In genomic region chr19:18674616-18675015, GRCh38 we compare ENCODE assay signal across 1 cellular context.
TF ChIP-seq lines count a peak whose summit lies in the region.

No MANE protein-coding gene starts in this region.

TF ChIP-seq in IMR-90, 13 proteins besides CTCF, POLR2A, EP300 and RAD21:
- TF ChIP-seq MAFK (IDR thresholded peaks at IDR 0.05; ENCODE audit: low read depth, low read length), result no peak
- no peak for TF ChIP-seq RCOR1 (IDR thresholded peaks at IDR 0.05; ENCODE audit: insufficient replicate concordance, low read length)
- TF ChIP-seq BHLHE40 (IDR thresholded peaks at IDR 0.05; ENCODE audit: low read depth, low read length), result no peak
- no peak for TF ChIP-seq RFX5 (IDR thresholded peaks at IDR 0.05; ENCODE audit: low read depth, low read length)
- TF ChIP-seq MXI1 (IDR thresholded peaks at IDR 0.05; ENCODE audit: borderline replicate concordance, low read depth, low read length), result no peak
- TF ChIP-seq FOS (IDR thresholded peaks at IDR 0.05; ENCODE audit: low read depth, low read length), result no peak
- TF ChIP-seq, protein P1, sequence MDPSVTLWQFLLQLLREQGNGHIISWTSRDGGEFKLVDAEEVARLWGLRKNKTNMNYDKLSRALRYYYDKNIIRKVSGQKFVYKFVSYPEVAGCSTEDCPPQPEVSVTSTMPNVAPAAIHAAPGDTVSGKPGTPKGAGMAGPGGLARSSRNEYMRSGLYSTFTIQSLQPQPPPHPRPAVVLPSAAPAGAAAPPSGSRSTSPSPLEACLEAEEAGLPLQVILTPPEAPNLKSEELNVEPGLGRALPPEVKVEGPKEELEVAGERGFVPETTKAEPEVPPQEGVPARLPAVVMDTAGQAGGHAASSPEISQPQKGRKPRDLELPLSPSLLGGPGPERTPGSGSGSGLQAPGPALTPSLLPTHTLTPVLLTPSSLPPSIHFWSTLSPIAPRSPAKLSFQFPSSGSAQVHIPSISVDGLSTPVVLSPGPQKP (IDR thresholded peaks at IDR 0.05; ENCODE audit: borderline replicate concordance, low read depth, low read length), result no peak
- TF ChIP-seq, protein P2, sequence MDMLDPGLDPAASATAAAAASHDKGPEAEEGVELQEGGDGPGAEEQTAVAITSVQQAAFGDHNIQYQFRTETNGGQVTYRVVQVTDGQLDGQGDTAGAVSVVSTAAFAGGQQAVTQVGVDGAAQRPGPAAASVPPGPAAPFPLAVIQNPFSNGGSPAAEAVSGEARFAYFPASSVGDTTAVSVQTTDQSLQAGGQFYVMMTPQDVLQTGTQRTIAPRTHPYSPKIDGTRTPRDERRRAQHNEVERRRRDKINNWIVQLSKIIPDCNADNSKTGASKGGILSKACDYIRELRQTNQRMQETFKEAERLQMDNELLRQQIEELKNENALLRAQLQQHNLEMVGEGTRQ (IDR thresholded peaks at IDR 0.05; ENCODE audit: low read depth, low read length), result no peak
- TF ChIP-seq NFE2L2 (IDR thresholded peaks at IDR 0.05; ENCODE audit: low read depth, low read length), result no peak
- TF ChIP-seq SMC3 (IDR thresholded peaks at IDR 0.05; ENCODE audit: low read depth, low read length), result no peak
- TF ChIP-seq CHD1 (IDR thresholded peaks at IDR 0.05; ENCODE audit: low read depth, low read length), result no peak
- no peak for TF ChIP-seq CEBPB (IDR thresholded peaks at IDR 0.05; ENCODE audit: low read depth, low read length)
- no peak for TF ChIP-seq MAZ (IDR thresholded peaks at IDR 0.05; ENCODE audit: borderline replicate concordance, low read depth, low read length)
